In the genomic region with DNA sequence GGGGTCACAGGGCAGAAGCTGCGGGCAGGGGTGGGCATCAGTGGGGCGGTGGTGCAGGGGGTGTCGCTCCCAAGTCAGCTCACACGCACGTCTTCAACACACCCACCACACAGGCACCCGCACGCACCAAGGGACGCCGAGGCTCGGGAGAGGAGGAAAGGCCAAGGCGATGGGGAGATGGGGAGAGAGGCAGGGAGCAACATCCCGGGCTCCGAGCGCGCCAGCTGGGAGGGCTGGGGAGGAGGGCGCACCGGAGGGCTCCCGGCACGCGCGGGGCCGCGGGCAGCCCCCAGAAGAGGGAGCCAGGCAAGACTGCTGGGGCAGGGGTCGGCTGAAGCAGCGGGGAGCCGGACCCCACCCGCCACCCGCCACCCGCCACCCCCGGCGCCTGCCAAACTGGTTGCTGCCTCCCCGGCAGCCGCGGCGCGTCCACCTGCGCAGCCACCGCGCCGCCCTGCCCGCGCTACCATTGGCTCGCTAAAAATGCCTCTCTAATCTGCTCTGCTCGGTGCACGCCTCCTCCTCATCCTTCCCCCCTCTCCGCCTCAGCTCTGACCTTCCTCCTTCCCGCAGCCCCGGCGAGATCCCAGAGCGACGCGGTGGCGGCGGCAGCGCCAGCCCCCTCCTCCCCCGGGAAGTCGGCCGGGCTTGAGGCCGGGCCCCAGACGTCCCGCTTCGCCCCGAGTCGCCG, we compare ENCODE assay signal across 8 cellular contexts. TPM values are rescaled to one million over a fixed set of nuclear protein-coding genes. Genes with fewer than 3 reads are reported as not detected.
DNase-seq lines count a peak whose midpoint lies in the region; ATAC-seq and TF ChIP-seq lines count a peak whose summit lies in the region.

PACSIN1 (plus strand) TSS at position 526 of the 691 bp plus-strand sequence. CDS start 60,230 bp downstream, outside the sequence.

- DNase-seq in NCI-H2081 (lab: John Stamatoyannopoulos, UW) (peak; percentile 36 to 71), NCI-H2081 treated with DMSO at 0.1 percent for 48 hours (lab: John Stamatoyannopoulos, UW) (no peak), NCI-H2227 (lab: John Stamatoyannopoulos, UW; ENCODE audit: unreplicated experiment) (peak; percentile 67), breast epithelium (ENCODE audit: low spot score in 2 of 2) (no peak), upper lobe of right lung (no peak), mucosa of gallbladder (ENCODE audit: low spot score) (no peak), sciatic nerve (ENCODE audit: low spot score) (no peak)

- H3K4me1 ChIP-seq in breast epithelium, result peaks cover 0 to 3% of the 10 kb centered on the region in 2 donors
- no peaks in the 10 kb centered on the region for H3K4me1 ChIP-seq in upper lobe of right lung

- TF ChIP-seq POLR2A in breast epithelium (IDR thresholded peaks at IDR 0.05), result no peak

- TF ChIP-seq CTCF in breast epithelium (IDR thresholded peaks at IDR 0.05) (no peak), upper lobe of right lung (IDR thresholded peaks at IDR 0.05) (no peak)

- no peaks in the 10 kb centered on the region for H3K36me3 ChIP-seq in breast epithelium
- H3K36me3 ChIP-seq in upper lobe of right lung, result no peaks in the 10 kb centered on the region

- intact Hi-C loops in breast epithelium (cut with DNase I; ENCODE audit: low total_unique reads), result no loop called here
- intact Hi-C loops in upper lobe of right lung (cut with DNase I), result no loop called here
- intact Hi-C loops in sciatic nerve (cut with DNase I), result loop anchor here (10.0 kb wide), 1 partner anchor 139 kb away; no protein-coding TSS in a partner anchor

- H3K9me3 ChIP-seq in breast epithelium (no peaks in the 10 kb centered on the region), upper lobe of right lung (no peaks in the 10 kb centered on the region)

- H3K27ac ChIP-seq in breast epithelium, result no peak within 1 kb of the TSS
- H3K27ac ChIP-seq in layer of hippocampus (ENCODE audit: low read depth, low read length), result peak within 1 kb of the TSS; percentile 10
- H3K27ac ChIP-seq in upper lobe of right lung, result no peak within 1 kb of the TSS

- peaks cover 10 to 21% of the 10 kb centered on the region in 2 donors for H3K27me3 ChIP-seq in breast epithelium
- H3K27me3 ChIP-seq in layer of hippocampus (ENCODE audit: control insufficient read depth, insufficient read depth, low read length), result peaks cover 13% of the 10 kb centered on the region
- H3K27me3 ChIP-seq in upper lobe of right lung, result peaks cover 26% of the 10 kb centered on the region

- H3K4me3 ChIP-seq in breast epithelium, result peak within 1 kb of the TSS in 2 of 3 donors; percentile 45 to 69
- peak within 1 kb of the TSS; percentile 32 for H3K4me3 ChIP-seq in upper lobe of right lung

- peak; percentile 67 for ATAC-seq in upper lobe of right lung
- no peak for ATAC-seq in sciatic nerve

RNA-seq across cellular contexts. Expression of gene PACSIN1, which starts in this region (rescaled TPM):
- total RNA-seq in breast epithelium, result under 1 TPM in 2 of 3 donors, not detected in 1; 0.29 to 0.33 TPM
- total RNA-seq in upper lobe of right lung, result not detected
- 1.4 TPM for total RNA-seq in mucosa of gallbladder
- 0.49 TPM for total RNA-seq in sciatic nerve

Comparison
In these comparisons a context has a peak if more than half of its experiments do, and no peak if none do; other contexts are left out.
1. DNase-seq: peak in NCI-H2081 (2 of 2) and NCI-H2227 (single experiment); none in NCI-H2081 treated with DMSO at 0.1 percent for 48 hours (single experiment), breast epithelium (0 of 2), upper lobe of right lung (single experiment), mucosa of gallbladder (single experiment) and sciatic nerve (single experiment).
2. Peak in ATAC-seq and H3K4me3 ChIP-seq in upper lobe of right lung; RNA of the gene not detected or under 1 TPM.